In the genomic region with DNA sequence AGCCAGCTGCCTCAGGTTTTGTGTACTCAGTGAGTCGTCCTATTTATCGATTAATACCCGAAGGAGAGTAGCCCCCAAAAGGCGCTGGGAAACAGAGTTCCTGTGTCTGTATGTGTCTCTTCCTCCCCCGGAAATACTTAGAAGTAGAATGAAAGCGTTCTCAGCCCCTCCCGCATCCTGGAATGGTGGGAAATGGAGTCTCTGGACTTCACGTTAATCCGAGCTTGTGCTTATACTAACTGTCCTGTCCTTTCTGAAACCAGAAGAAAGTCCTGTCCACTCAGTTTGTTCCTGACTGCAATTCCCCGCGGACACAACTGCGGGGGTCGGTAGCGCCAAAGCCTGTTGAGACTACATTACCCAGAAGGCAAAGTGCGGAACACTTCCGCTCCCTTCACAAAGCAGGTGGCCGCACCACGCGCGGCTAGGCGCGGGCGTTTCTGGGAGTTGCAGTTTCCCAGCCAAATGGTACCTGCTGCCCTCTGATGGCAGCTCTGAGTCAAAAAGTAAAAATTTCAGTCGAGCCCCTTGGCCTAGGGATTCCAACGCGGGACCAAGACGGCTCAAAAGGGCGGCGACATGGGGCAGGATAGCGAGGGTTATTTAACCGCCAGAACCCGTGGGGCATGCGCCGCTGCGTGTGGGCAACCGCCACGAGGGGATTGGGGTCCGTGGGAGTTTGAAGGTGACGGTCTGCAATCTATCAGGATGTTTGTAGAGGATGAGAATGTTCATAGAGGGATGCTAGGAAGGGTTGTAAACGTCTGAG, we compare ENCODE assay signal across 1 cellular context.
A peak's percentile ranks its signal among the peaks of the same experiment; 100 is the strongest.
TF ChIP-seq lines count a peak whose summit lies in the region.

No MANE protein-coding gene starts in this region.

TF ChIP-seq in K562, 482 proteins besides CTCF, POLR2A, EP300 and RAD21 (continued from another document and continues in another):
- TF ChIP-seq, protein P1, sequence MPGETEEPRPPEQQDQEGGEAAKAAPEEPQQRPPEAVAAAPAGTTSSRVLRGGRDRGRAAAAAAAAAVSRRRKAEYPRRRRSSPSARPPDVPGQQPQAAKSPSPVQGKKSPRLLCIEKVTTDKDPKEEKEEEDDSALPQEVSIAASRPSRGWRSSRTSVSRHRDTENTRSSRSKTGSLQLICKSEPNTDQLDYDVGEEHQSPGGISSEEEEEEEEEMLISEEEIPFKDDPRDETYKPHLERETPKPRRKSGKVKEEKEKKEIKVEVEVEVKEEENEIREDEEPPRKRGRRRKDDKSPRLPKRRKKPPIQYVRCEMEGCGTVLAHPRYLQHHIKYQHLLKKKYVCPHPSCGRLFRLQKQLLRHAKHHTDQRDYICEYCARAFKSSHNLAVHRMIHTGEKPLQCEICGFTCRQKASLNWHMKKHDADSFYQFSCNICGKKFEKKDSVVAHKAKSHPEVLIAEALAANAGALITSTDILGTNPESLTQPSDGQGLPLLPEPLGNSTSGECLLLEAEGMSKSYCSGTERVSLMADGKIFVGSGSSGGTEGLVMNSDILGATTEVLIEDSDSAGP (CRISPR knock-in tag; IDR thresholded peaks at IDR 0.05) = no peak
- TF ChIP-seq DDX20 (tag; IDR thresholded peaks at IDR 0.05; ENCODE audit: low read depth) (no peak), SRF (CRISPR knock-in tag; IDR thresholded peaks at IDR 0.05) (peak in 1 of 2 experiments; percentile 70; a peak in 1 of 4 replicates), KDM1A (IDR thresholded peaks at IDR 0.05) (no peak), THRAP3 (IDR thresholded peaks at IDR 0.05; ENCODE audit: borderline replicate concordance) (no peak), MYBL2 (IDR thresholded peaks at IDR 0.05; ENCODE audit: low read depth) (no peak), MYBL2 (CRISPR knock-in tag; IDR thresholded peaks at IDR 0.05; ENCODE audit: borderline replicate concordance) (no peak), BDP1 (IDR thresholded peaks at IDR 0.05; ENCODE audit: insufficient read depth, insufficient read length) (no peak), NFE2L1 (tag; IDR thresholded peaks at IDR 0.05; ENCODE audit: borderline replicate concordance, low read depth) (no peak), COPS2 (conservative IDR thresholded peaks at IDR 0.05) (no peak), ATF1 (CRISPR knock-in tag; IDR thresholded peaks at IDR 0.05) (no peak), ATF1 (tag; IDR thresholded peaks at IDR 0.05) (peak; percentile 89), SP2 (IDR thresholded peaks at IDR 0.05; ENCODE audit: extremely low read depth, low read depth, low read length, poor library complexity, severe bottlenecking) (no peak), ESRRB (CRISPR knock-in tag; IDR thresholded peaks at IDR 0.05; ENCODE audit: borderline replicate concordance) (no peak), ATF7 (IDR thresholded peaks at IDR 0.05) (peak; percentile 76), TAF1 (IDR thresholded peaks at IDR 0.05; ENCODE audit: control insufficient read depth, extremely low read depth, insufficient read depth, low read length, severe bottlenecking) (no peak), ZNF12 (CRISPR knock-in tag; IDR thresholded peaks at IDR 0.05) (peak; percentile 57; the same call in 1 of the 2 replicates), CBX3 (IDR thresholded peaks at IDR 0.05; ENCODE audit: borderline replicate concordance in 1 of 2, low read length in 2 of 2) (0 out of 3 replicates have a peak, but pooled peaks of 1 of the 2 experiments have one; percentile 16), ERF (CRISPR knock-in tag; IDR thresholded peaks at IDR 0.05) (peak; percentile 72; the same call in 1 of the 2 replicates), SRSF7 (optimal IDR thresholded peaks at IDR 0.05; ENCODE audit: low read depth, low read length) (no peak), TSC22D4 (tag; IDR thresholded peaks at IDR 0.05) (no peak), ZNF347 (CRISPR knock-in tag; IDR thresholded peaks at IDR 0.05; ENCODE audit: low read depth) (no peak), TCFL5 (CRISPR knock-in tag; conservative IDR thresholded peaks at IDR 0.05) (0 out of 2 replicates have a peak, but pooled peaks have one; percentile 34), ZNF57 (CRISPR knock-in tag; IDR thresholded peaks at IDR 0.05) (0 out of 2 replicates have a peak, but pooled peaks have one; percentile 50), ETV1 (tag; conservative IDR thresholded peaks at IDR 0.05; ENCODE audit: low read depth) (peak; percentile 96), MAFG (tag; conservative IDR thresholded peaks at IDR 0.05) (no peak), ARHGAP35 (IDR thresholded peaks at IDR 0.05; ENCODE audit: partially characterized antibody) (no peak), CREBBP (IDR thresholded peaks at IDR 0.05; ENCODE audit: low read depth, low read length) (no peak), ZNF766 (CRISPR knock-in tag; conservative IDR thresholded peaks at IDR 0.05) (peak; percentile 96), RBM34 (IDR thresholded peaks at IDR 0.05; ENCODE audit: borderline replicate concordance, insufficient read depth, low read length) (no peak), EHMT2 (IDR thresholded peaks at IDR 0.05) (no peak), ZNF133 (CRISPR knock-in tag; IDR thresholded peaks at IDR 0.05) (no peak), MAFF (IDR thresholded peaks at IDR 0.05; ENCODE audit: low read length) (no peak), HNRNPK (IDR thresholded peaks at IDR 0.05; ENCODE audit: low read depth, low read length, poor library complexity, severe bottlenecking) (no peak), ZNF780A (CRISPR knock-in tag; IDR thresholded peaks at IDR 0.05) (no peak)
- TF ChIP-seq, protein P2, sequence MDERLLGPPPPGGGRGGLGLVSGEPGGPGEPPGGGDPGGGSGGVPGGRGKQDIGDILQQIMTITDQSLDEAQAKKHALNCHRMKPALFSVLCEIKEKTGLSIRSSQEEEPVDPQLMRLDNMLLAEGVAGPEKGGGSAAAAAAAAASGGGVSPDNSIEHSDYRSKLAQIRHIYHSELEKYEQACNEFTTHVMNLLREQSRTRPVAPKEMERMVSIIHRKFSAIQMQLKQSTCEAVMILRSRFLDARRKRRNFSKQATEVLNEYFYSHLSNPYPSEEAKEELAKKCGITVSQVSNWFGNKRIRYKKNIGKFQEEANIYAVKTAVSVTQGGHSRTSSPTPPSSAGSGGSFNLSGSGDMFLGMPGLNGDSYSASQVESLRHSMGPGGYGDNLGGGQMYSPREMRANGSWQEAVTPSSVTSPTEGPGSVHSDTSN (CRISPR knock-in tag; IDR thresholded peaks at IDR 0.05; ENCODE audit: low read depth) = no peak
- TF ChIP-seq, protein P2 (tag; conservative IDR thresholded peaks at IDR 0.05; ENCODE audit: low read depth) = no peak
- TF ChIP-seq, protein P3, sequence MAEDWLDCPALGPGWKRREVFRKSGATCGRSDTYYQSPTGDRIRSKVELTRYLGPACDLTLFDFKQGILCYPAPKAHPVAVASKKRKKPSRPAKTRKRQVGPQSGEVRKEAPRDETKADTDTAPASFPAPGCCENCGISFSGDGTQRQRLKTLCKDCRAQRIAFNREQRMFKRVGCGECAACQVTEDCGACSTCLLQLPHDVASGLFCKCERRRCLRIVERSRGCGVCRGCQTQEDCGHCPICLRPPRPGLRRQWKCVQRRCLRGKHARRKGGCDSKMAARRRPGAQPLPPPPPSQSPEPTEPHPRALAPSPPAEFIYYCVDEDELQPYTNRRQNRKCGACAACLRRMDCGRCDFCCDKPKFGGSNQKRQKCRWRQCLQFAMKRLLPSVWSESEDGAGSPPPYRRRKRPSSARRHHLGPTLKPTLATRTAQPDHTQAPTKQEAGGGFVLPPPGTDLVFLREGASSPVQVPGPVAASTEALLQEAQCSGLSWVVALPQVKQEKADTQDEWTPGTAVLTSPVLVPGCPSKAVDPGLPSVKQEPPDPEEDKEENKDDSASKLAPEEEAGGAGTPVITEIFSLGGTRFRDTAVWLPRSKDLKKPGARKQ (CRISPR knock-in tag; IDR thresholded peaks at IDR 0.05) = no peak
- TF ChIP-seq, protein P4, sequence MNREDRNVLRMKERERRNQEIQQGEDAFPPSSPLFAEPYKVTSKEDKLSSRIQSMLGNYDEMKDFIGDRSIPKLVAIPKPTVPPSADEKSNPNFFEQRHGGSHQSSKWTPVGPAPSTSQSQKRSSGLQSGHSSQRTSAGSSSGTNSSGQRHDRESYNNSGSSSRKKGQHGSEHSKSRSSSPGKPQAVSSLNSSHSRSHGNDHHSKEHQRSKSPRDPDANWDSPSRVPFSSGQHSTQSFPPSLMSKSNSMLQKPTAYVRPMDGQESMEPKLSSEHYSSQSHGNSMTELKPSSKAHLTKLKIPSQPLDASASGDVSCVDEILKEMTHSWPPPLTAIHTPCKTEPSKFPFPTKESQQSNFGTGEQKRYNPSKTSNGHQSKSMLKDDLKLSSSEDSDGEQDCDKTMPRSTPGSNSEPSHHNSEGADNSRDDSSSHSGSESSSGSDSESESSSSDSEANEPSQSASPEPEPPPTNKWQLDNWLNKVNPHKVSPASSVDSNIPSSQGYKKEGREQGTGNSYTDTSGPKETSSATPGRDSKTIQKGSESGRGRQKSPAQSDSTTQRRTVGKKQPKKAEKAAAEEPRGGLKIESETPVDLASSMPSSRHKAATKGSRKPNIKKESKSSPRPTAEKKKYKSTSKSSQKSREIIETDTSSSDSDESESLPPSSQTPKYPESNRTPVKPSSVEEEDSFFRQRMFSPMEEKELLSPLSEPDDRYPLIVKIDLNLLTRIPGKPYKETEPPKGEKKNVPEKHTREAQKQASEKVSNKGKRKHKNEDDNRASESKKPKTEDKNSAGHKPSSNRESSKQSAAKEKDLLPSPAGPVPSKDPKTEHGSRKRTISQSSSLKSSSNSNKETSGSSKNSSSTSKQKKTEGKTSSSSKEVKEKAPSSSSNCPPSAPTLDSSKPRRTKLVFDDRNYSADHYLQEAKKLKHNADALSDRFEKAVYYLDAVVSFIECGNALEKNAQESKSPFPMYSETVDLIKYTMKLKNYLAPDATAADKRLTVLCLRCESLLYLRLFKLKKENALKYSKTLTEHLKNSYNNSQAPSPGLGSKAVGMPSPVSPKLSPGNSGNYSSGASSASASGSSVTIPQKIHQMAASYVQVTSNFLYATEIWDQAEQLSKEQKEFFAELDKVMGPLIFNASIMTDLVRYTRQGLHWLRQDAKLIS (CRISPR knock-in tag; IDR thresholded peaks at IDR 0.05) = no peak; the same call in 1 of the 2 replicates
- TF ChIP-seq, protein P5, sequence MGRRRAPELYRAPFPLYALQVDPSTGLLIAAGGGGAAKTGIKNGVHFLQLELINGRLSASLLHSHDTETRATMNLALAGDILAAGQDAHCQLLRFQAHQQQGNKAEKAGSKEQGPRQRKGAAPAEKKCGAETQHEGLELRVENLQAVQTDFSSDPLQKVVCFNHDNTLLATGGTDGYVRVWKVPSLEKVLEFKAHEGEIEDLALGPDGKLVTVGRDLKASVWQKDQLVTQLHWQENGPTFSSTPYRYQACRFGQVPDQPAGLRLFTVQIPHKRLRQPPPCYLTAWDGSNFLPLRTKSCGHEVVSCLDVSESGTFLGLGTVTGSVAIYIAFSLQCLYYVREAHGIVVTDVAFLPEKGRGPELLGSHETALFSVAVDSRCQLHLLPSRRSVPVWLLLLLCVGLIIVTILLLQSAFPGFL (CRISPR knock-in tag; IDR thresholded peaks at IDR 0.05) = no peak
- TF ChIP-seq, protein P6, sequence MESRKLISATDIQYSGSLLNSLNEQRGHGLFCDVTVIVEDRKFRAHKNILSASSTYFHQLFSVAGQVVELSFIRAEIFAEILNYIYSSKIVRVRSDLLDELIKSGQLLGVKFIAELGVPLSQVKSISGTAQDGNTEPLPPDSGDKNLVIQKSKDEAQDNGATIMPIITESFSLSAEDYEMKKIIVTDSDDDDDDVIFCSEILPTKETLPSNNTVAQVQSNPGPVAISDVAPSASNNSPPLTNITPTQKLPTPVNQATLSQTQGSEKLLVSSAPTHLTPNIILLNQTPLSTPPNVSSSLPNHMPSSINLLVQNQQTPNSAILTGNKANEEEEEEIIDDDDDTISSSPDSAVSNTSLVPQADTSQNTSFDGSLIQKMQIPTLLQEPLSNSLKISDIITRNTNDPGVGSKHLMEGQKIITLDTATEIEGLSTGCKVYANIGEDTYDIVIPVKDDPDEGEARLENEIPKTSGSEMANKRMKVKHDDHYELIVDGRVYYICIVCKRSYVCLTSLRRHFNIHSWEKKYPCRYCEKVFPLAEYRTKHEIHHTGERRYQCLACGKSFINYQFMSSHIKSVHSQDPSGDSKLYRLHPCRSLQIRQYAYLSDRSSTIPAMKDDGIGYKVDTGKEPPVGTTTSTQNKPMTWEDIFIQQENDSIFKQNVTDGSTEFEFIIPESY (CRISPR knock-in tag; IDR thresholded peaks at IDR 0.05) = peak; percentile 21; the same call in 1 of the 2 replicates
- TF ChIP-seq, protein P7, sequence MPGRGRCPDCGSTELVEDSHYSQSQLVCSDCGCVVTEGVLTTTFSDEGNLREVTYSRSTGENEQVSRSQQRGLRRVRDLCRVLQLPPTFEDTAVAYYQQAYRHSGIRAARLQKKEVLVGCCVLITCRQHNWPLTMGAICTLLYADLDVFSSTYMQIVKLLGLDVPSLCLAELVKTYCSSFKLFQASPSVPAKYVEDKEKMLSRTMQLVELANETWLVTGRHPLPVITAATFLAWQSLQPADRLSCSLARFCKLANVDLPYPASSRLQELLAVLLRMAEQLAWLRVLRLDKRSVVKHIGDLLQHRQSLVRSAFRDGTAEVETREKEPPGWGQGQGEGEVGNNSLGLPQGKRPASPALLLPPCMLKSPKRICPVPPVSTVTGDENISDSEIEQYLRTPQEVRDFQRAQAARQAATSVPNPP (IDR thresholded peaks at IDR 0.05; ENCODE audit: borderline replicate concordance, insufficient read depth, insufficient read length) = no peak
- TF ChIP-seq, protein P8, sequence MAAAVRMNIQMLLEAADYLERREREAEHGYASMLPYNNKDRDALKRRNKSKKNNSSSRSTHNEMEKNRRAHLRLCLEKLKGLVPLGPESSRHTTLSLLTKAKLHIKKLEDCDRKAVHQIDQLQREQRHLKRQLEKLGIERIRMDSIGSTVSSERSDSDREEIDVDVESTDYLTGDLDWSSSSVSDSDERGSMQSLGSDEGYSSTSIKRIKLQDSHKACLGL (CRISPR knock-in tag; IDR thresholded peaks at IDR 0.05; ENCODE audit: borderline replicate concordance, poor library complexity, severe bottlenecking) = no peak
- TF ChIP-seq, protein P9, sequence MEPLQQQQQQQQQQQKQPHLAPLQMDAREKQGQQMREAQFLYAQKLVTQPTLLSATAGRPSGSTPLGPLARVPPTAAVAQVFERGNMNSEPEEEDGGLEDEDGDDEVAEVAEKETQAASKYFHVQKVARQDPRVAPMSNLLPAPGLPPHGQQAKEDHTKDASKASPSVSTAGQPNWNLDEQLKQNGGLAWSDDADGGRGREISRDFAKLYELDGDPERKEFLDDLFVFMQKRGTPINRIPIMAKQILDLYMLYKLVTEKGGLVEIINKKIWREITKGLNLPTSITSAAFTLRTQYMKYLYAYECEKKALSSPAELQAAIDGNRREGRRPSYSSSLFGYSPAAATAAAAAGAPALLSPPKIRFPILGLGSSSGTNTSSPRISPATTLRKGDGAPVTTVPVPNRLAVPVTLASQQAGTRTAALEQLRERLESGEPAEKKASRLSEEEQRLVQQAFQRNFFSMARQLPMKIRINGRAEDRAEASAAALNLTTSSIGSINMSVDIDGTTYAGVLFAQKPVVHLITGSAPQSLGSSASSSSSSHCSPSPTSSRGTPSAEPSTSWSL (CRISPR knock-in tag; IDR thresholded peaks at IDR 0.05; ENCODE audit: borderline replicate concordance) = no peak
